12 cellular contexts compared by ENCODE assay signal in the genomic region with DNA sequence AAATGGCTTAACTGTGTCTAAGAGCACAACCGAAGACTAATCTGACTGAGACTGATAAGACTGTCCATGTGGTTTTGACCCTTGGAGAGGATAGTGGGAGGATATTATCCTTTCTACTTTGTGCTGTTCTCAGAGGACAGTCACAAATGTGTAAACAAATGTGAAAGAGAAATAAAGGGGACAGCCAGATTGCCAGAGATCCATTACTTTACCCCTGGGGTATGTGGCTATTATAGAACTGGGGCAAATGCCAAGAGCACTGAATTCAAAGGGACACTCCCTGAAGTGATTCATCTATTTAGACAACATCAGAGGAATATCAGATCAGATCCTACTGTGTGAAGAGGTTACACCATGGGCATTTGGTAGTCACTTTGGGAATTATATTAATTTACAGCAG.
A peak's percentile ranks its signal among the peaks of the same experiment; 100 is the strongest.
DNase-seq lines count a peak whose midpoint lies in the region; ATAC-seq, FAIRE-seq and TF ChIP-seq lines count a peak whose summit lies in the region.
"Had no signal": no experiment of that assay in that cellular context is flagged by ENCODE, and none has a peak within 500 bp of the region (broad histone marks: within the 10 kb centered on the region; RNA-seq: fewer than 3 reads in every experiment).

No MANE protein-coding gene starts in this region.

- H3K27me3 Mint-ChIP-seq in immature natural killer cell (ENCODE audit: low read depth in 3 of 3) = peaks cover 0 to 3% (median 0%) of the 10 kb centered on the region in 3 donors
- H3K27me3 Mint-ChIP-seq: type B pancreatic cell had no signal

- no peak for TF ChIP-seq POLR2A in H54 (IDR thresholded peaks at IDR 0.05; ENCODE audit: low read depth, low read length)

- no peaks in the 10 kb centered on the region for H3K36me3 Mint-ChIP-seq in immature natural killer cell
- H3K36me3 Mint-ChIP-seq: type B pancreatic cell had no signal

- H3K27ac ChIP-seq in left lung = no peak overlapping the region
- H3K27ac ChIP-seq: epithelial cell of prostate had no signal

- peaks cover 0 to 3% (median 0%) of the 10 kb centered on the region in 6 donors for H3K9me3 Mint-ChIP-seq in immature natural killer cell
- H3K9me3 Mint-ChIP-seq: type B pancreatic cell had no signal

- no peak for TF ChIP-seq CTCF in left lung (IDR thresholded peaks at IDR 0.05)

- H3K4me1 ChIP-seq in left lung = no peaks in the 10 kb centered on the region

- H3K27ac Mint-ChIP-seq in immature natural killer cell = no peak overlapping the region
- H3K27ac Mint-ChIP-seq: activated CD8-positive, alpha-beta T cell treated with anti-CD3 and anti-CD28 coated beads, Interleukin-2, amount 10 ng/mL, durations not matched to agents 7 days and 5 days; type B pancreatic cell had no signal

- H3K4me3 Mint-ChIP-seq in immature natural killer cell = no peak overlapping the region
- H3K4me3 Mint-ChIP-seq: activated CD8-positive, alpha-beta T cell treated with anti-CD3 and anti-CD28 coated beads, Interleukin-2, amount 10 ng/mL, durations not matched to agents 7 days and 5 days; type B pancreatic cell had no signal

- no peaks in the 10 kb centered on the region for H3K9me3 ChIP-seq in left lung

- H3K4me3 ChIP-seq in left lung = no peak overlapping the region

- DNase-seq in H54 (ENCODE audit: insufficient read length, low spot score) (no peak), NCI-H748 treated with DMSO at 0.1 percent for 48 hours (lab: John Stamatoyannopoulos, UW) (peak; percentile 27), dedifferentiated amniotic fluid mesenchymal stem cell (ENCODE audit: extremely low spot score) (peak; percentile 37), retina (peak; percentile 3), HK-2 (ENCODE audit: unreplicated experiment) (no peak), immature natural killer cell (no peak), left lung (no peak)
- DNase-seq: activated CD8-positive, alpha-beta T cell treated with anti-CD3 and anti-CD28 coated beads, Interleukin-2, amount 10 ng/mL, durations not matched to agents 7 days and 5 days; NCI-H2029 treated with DMSO at 0.1 percent for 48 hours had no signal

- ATAC-seq in left lung = no peak
- ATAC-seq: activated CD8-positive, alpha-beta T cell treated with anti-CD3 and anti-CD28 coated beads, Interleukin-2, amount 10 ng/mL, durations not matched to agents 7 days and 5 days had no signal

- no peaks in the 10 kb centered on the region for H3K4me1 Mint-ChIP-seq in immature natural killer cell

- no peaks in the 10 kb centered on the region for H3K27me3 ChIP-seq in left lung

- H3K36me3 ChIP-seq in left lung = no peaks in the 10 kb centered on the region

- intact Hi-C loops in left lung (cut with DNase I) = no loop called here

- peak; percentile 97 for FAIRE-seq in H54 (lab: Jason Lieb, UNC)
- FAIRE-seq: G401.6 had no signal

Comparison
In these comparisons a context has a peak if more than half of its experiments do, and no peak if none do; other contexts are left out.
1. DNase-seq: peak in NCI-H748 treated with DMSO at 0.1 percent for 48 hours (single experiment), dedifferentiated amniotic fluid mesenchymal stem cell (single experiment) and retina (single experiment); none in H54 (single experiment), HK-2 (single experiment), immature natural killer cell (0 of 3) and left lung (0 of 2).